8 cellular contexts compared by ENCODE assay signal in genomic region chr12:4307593-4308333, GRCh38. TPM values are rescaled to one million over a fixed set of nuclear protein-coding genes. Genes with fewer than 3 reads are reported as not detected.
A peak's percentile ranks its signal among the peaks of the same experiment; 100 is the strongest.
DNase-seq lines count a peak whose midpoint lies in the region; ATAC-seq and TF ChIP-seq lines count a peak whose summit lies in the region.

No MANE protein-coding gene starts in this region.

- H3K36me3 ChIP-seq in IMR-90 (ENCODE audit: control insufficient read depth, insufficient read depth, low read length) (no peaks in the 10 kb centered on the region), PC-9 (ENCODE audit: low read depth) (no peaks in the 10 kb centered on the region)

- peaks cover 0 to 27% of the 10 kb centered on the region in 2 donors for H3K4me1 Mint-ChIP-seq in immature natural killer cell

- dilution Hi-C loops in IMR-90 (cut with HindIII; ENCODE audit: low sequenced_read_pairs, unreplicated experiment), result no loop called here

- H3K23ac ChIP-seq in IMR-90 (ENCODE audit: low read depth, low read length), result no peak overlapping the region

- H2AFZ ChIP-seq in IMR-90 (replicated peaks; ENCODE audit: low read length, poor library complexity), result peak overlapping the region; percentile 82
- H2AFZ ChIP-seq in PC-9, result peak overlapping the region; percentile 73

- peak; percentile 78 for TF ChIP-seq RAD21 in IMR-90 (IDR thresholded peaks at IDR 0.05; ENCODE audit: low read length)

- no peak overlapping the region for H4K91ac ChIP-seq in IMR-90 (ENCODE audit: insufficient read depth, low read depth, low read length)

- intact Hi-C loops in IMR-90 (cut with micrococcal nuclease), result loop anchor here (1.0 to 2.0 kb wide), 3 partner anchors 113 to 453 kb away; no protein-coding TSS in a partner anchor
- intact Hi-C loops in PC-9 (cut with micrococcal nuclease; ENCODE audit: unreplicated experiment), result loop anchor here (1.0 to 5.0 kb wide), 6 partner anchors 13 to 695 kb away; no protein-coding TSS in a partner anchor

- H3K79me1 ChIP-seq in IMR-90 (ENCODE audit: low read depth in 1 of 2, low read length in 2 of 2), result no peaks in the 10 kb centered on the region

- no peak overlapping the region for H2BK20ac ChIP-seq in IMR-90 (ENCODE audit: low read depth, low read length)

- in situ Hi-C loops in IMR-90 (cut with MboI; ENCODE audit: low sequenced_read_pairs), result loop anchor here (5.0 kb wide), 1 partner anchor 225 kb away; no protein-coding TSS in a partner anchor

- no peak overlapping the region for H4K5ac ChIP-seq in IMR-90 (ENCODE audit: low read depth, low read length)

- H2BK120ac ChIP-seq in IMR-90 (ENCODE audit: low read depth, low read length), result no peak overlapping the region

- no peak overlapping the region for H3K18ac ChIP-seq in IMR-90 (ENCODE audit: low read depth, low read length)

- peak overlapping the region; percentile 78 for H2AK9ac ChIP-seq in IMR-90 (replicated peaks; ENCODE audit: low read depth, low read length, poor library complexity)

- TF ChIP-seq CTCF in IMR-90 (conservative IDR thresholded peaks at IDR 0.05; ENCODE audit: low read depth, low read length) (peak; percentile 76), PC-9 (conservative IDR thresholded peaks at IDR 0.05) (peak; percentile 76)

- no peak overlapping the region for H3K4me3 Mint-ChIP-seq in immature natural killer cell

- no peak for TF ChIP-seq POLR2A in IMR-90 (IDR thresholded peaks at IDR 0.05; ENCODE audit: low read depth, low read length)

- no peak overlapping the region for H4K8ac ChIP-seq in IMR-90 (ENCODE audit: low read depth in 2 of 2, low read length in 2 of 2)

- no peaks in the 10 kb centered on the region for H3K4me1 ChIP-seq in IMR-90 (ENCODE audit: control insufficient read depth, insufficient read depth, low read length)
- peaks cover 10% of the 10 kb centered on the region; the same call in 1 of the 2 replicates for H3K4me1 ChIP-seq in PC-9 (replicated peaks; ENCODE audit: insufficient read depth)

- no peaks in the 10 kb centered on the region for H3K9me2 ChIP-seq in PC-9 (ENCODE audit: insufficient read depth)

- no peaks in the 10 kb centered on the region for H4K20me1 ChIP-seq in IMR-90 (ENCODE audit: insufficient read depth, low read length)
- H4K20me1 ChIP-seq in PC-9 (ENCODE audit: insufficient read depth), result no peaks in the 10 kb centered on the region

- H3K36me3 Mint-ChIP-seq in immature natural killer cell, result peaks cover 0 to 34% (median 5%) of the 10 kb centered on the region in 3 donors

- no peak overlapping the region for H3K14ac ChIP-seq in IMR-90 (replicated peaks; ENCODE audit: low read depth, low read length)

- H2BK15ac ChIP-seq in IMR-90 (ENCODE audit: low read depth, low read length), result no peak overlapping the region

- H3K9me3 Mint-ChIP-seq in immature natural killer cell, result no peaks in the 10 kb centered on the region

- no peak overlapping the region for H2BK5ac ChIP-seq in IMR-90 (ENCODE audit: low read depth, low read length, poor library complexity, severe bottlenecking)

- DNase-seq in DMS153 treated with DMSO at 0.1 percent for 48 hours (lab: John Stamatoyannopoulos, UW; ENCODE audit: unreplicated experiment) (peak; percentile 88), IMR-90 (peak; percentile 79), PC-9 (peak; percentile 76 to 93), dermis blood vessel endothelial cell (peak; percentile 87), kidney tubule cell (ENCODE audit: low spot score) (peak; percentile 96), stromal cell of bone marrow (ENCODE audit: low read depth) (peak; percentile 44), immature natural killer cell (no peak)

- H3K4me2 ChIP-seq in IMR-90 (ENCODE audit: low read depth, low read length) (peak overlapping the region; percentile 54), PC-9 (peak overlapping the region; percentile 65)

- 46% methylated on average over 13 of the region's 25 CpGs; no CpG with 5 or more reads in 1 of the 2 experiments for WGBS in IMR-90 (ENCODE audit: extremely low coverage in 2 of 2, insufficient read length in 1 of 2), 2 experiments

- no peaks in the 10 kb centered on the region for H3F3A ChIP-seq in PC-9 (ENCODE audit: insufficient read depth, low read depth)

- H3K4ac ChIP-seq in IMR-90 (ENCODE audit: low read depth, low read length), result no peak overlapping the region

- H3K27ac ChIP-seq in IMR-90 (ENCODE audit: insufficient read depth, low read length) (no peak overlapping the region), PC-9 (no peak overlapping the region)

- H3K9me3 ChIP-seq in IMR-90 (ENCODE audit: control insufficient read depth, insufficient read depth, low read length), result no peaks in the 10 kb centered on the region
- no peaks in the 10 kb centered on the region for H3K9me3 ChIP-seq in PC-9 (ENCODE audit: insufficient read depth, low read depth)

- POLR2A ChIA-PET in IMR-90 (lab: Charles Lee; ENCODE audit: unreplicated experiment) (no interaction called here), PC-9 (lab: Charles Lee; ENCODE audit: unreplicated experiment) (no interaction called here)

- no peak overlapping the region for H3K56ac ChIP-seq in IMR-90 (ENCODE audit: extremely low read depth, insufficient read depth, low read length)

- H3K79me2 ChIP-seq in PC-9 (ENCODE audit: low read depth), result no peaks in the 10 kb centered on the region

- CTCF ChIA-PET in IMR-90 (lab: Yijun Ruan, JAX) (interaction anchor here (0.6 to 0.8 kb wide), 2 partner anchors 423 to 527 kb away, joined by 3 read pairs; no protein-coding TSS in a partner anchor), PC-9 (lab: Charles Lee) (interaction anchor here (0.7 to 0.8 kb wide), 2 partner anchors 13 to 220 kb away, joined by 3 to 7 read pairs; no protein-coding TSS in a partner anchor)

- no peak overlapping the region for H2AK5ac ChIP-seq in IMR-90 (ENCODE audit: low read depth, low read length)

- peaks cover 0 to 2% (median 0%) of the 10 kb centered on the region in 3 donors for H3K27me3 Mint-ChIP-seq in immature natural killer cell (ENCODE audit: low read depth in 3 of 3)

- H3K4me3 ChIP-seq in IMR-90 (ENCODE audit: insufficient read depth, low read depth, low read length) (no peak overlapping the region), PC-9 (0 out of 2 replicates have a peak overlapping the region, but pooled peaks have one; percentile 23)

- no TSS peak for BruUV-seq in IMR-90 (replicated peaks; lab: Mats Ljungman, UMichigan)
- BruUV-seq in PC-9 (replicated peaks; lab: Mats Ljungman, UMichigan), result no TSS peak

- no peak overlapping the region for H3K9ac ChIP-seq in IMR-90 (ENCODE audit: low read depth, low read length)

- no peaks in the 10 kb centered on the region for H3K9me1 ChIP-seq in IMR-90 (ENCODE audit: insufficient read depth, low read length)

- peak overlapping the region in 2 of 6 donors; percentile 1 to 49 for H3K27ac Mint-ChIP-seq in immature natural killer cell

- H3K27me3 ChIP-seq in IMR-90 (ENCODE audit: control insufficient read depth, insufficient read depth, low read length), result peaks cover 12% of the 10 kb centered on the region
- H3K27me3 ChIP-seq in PC-9 (ENCODE audit: insufficient read depth, low read depth), result peaks cover 45% of the 10 kb centered on the region

- ATAC-seq in IMR-90 (ENCODE audit: low read depth), result peak; percentile 99
- no peak for ATAC-seq in GM21737 (IDR thresholded peaks at IDR 0.05; ENCODE audit: unreplicated experiment)

TF ChIP-seq in IMR-90, 13 proteins besides CTCF, POLR2A, EP300 and RAD21:
- TF ChIP-seq SMC3 (IDR thresholded peaks at IDR 0.05; ENCODE audit: low read depth, low read length), result peak; percentile 63
- no peak for TF ChIP-seq NFE2L2 (IDR thresholded peaks at IDR 0.05; ENCODE audit: low read depth, low read length)

RNA-seq across cellular contexts. Expression of gene TIGAR, which starts 13.2 kb away (rescaled TPM):
- total RNA-seq in IMR-90 (2012; rRNA removed) (7.3 and 13.9 TPM in 2 replicates), PC-9 (2021) (9.0 and 13.2 TPM in 2 replicates), dermis blood vessel endothelial cell (11.2 and 19.7 TPM in 2 replicates)
- polyA plus RNA-seq in IMR-90 (2012; rRNA removed) (9.2 and 13.7 TPM in 2 replicates), immature natural killer cell (1 to 10 TPM; 2.1 to 8.9 (median 4.3) TPM)
- polyA plus RNA-seq in IMR-90 (2012; cell fraction: cytosol; rRNA removed), result 1.3 and 2.7 TPM in 2 replicates
- polyA plus RNA-seq in IMR-90 (2012; cell fraction: nucleus; rRNA removed; ENCODE audit: low replicate concordance), result 0.30 and 5.4 TPM in 2 replicates

RNA-seq across cellular contexts. Expression of gene CCND2, which starts 34.2 kb away (rescaled TPM):
- total RNA-seq in IMR-90 (2012; rRNA removed) (2.3 and 2.8 TPM in 2 replicates), PC-9 (2021) (0.09 TPM in 1 of 2 replicates, not detected in the other), dermis blood vessel endothelial cell (111 and 140 TPM in 2 replicates)
- polyA plus RNA-seq in IMR-90 (2012; rRNA removed) (0.73 and 1.1 TPM in 2 replicates), immature natural killer cell (10 to 100 TPM; 47.5 to 83.3 (median 71.4) TPM)
- polyA plus RNA-seq in IMR-90 (2012; cell fraction: cytosol; rRNA removed), result 0.54 and 0.88 TPM in 2 replicates
- polyA plus RNA-seq in IMR-90 (2012; cell fraction: nucleus; rRNA removed; ENCODE audit: low replicate concordance), result 0.37 and 0.96 TPM in 2 replicates

Comparison
In these comparisons a context has a peak if more than half of its experiments do, and no peak if none do; other contexts are left out.
1. DNase-seq: peak in DMS153 treated with DMSO at 0.1 percent for 48 hours (single experiment), IMR-90 (single experiment), PC-9 (2 of 2), dermis blood vessel endothelial cell (single experiment), kidney tubule cell (single experiment) and stromal cell of bone marrow (single experiment); none in immature natural killer cell (0 of 3).
2. RNA of gene CCND2, which starts 34.2 kb away (total RNA-seq): 111 to 140 TPM in dermis blood vessel endothelial cell; 2.3 to 2.8 TPM in IMR-90 and 0.09 TPM in PC-9; every median in the first group is over 10 times any median in the second.